ENCODE assay signal across 24 cellular contexts in genomic region chr4:126216611-126217010, GRCh38.
"Had no signal": no experiment of that assay in that cellular context is flagged by ENCODE, and none has a peak within 500 bp of the region (broad histone marks: within the 10 kb centered on the region; RNA-seq: fewer than 3 reads in every experiment).

No MANE protein-coding gene starts in this region.

- FAIRE-seq: islet of Langerhans, keratinocyte had no signal

- H3K27me3 ChIP-seq: colonic mucosa, esophagus squamous epithelium, gastrocnemius medialis, heart right ventricle, left lung had no signal

- ATAC-seq: effector memory CD8-positive, alpha-beta T cell; esophagus mucosa; gastrocnemius medialis; left cardiac atrium; left lung; left ventricle myocardium superior; lower lobe of right lung; mucosa of descending colon had no signal

- DNase-seq: colonic mucosa; cortex of kidney; effector CD8-positive, alpha-beta T cell; effector memory CD8-positive, alpha-beta T cell; endodermal cell; erythroblast; esophagus squamous epithelium; foreskin melanocyte; gastrocnemius medialis; glutamatergic neuron; head of caudate nucleus; heart right ventricle; hippocampal formation; left cardiac atrium; left lung; left ventricle myocardium superior; lower lobe of right lung; mesenchymal stem cell; mucosa of descending colon; naive B cell had no signal

- H3K9me3 ChIP-seq: colonic mucosa, esophagus squamous epithelium, gastrocnemius medialis, left lung, lower lobe of right lung, mucosa of descending colon had no signal

- H3K36me3 ChIP-seq: colonic mucosa, esophagus squamous epithelium, gastrocnemius medialis, heart right ventricle, left lung, lower lobe of right lung had no signal

- H3K4me3 ChIP-seq: colonic mucosa, esophagus squamous epithelium, gastrocnemius medialis, heart right ventricle, left lung, lower lobe of right lung, mucosa of descending colon had no signal

- H3K27ac ChIP-seq: colonic mucosa, epithelial cell of prostate, esophagus squamous epithelium, heart right ventricle, left lung, lower lobe of right lung had no signal

- H3K4me1 ChIP-seq: colonic mucosa, esophagus squamous epithelium, gastrocnemius medialis, left lung, lower lobe of right lung had no signal
